15 cellular contexts compared by ENCODE assay signal in the genomic region with DNA sequence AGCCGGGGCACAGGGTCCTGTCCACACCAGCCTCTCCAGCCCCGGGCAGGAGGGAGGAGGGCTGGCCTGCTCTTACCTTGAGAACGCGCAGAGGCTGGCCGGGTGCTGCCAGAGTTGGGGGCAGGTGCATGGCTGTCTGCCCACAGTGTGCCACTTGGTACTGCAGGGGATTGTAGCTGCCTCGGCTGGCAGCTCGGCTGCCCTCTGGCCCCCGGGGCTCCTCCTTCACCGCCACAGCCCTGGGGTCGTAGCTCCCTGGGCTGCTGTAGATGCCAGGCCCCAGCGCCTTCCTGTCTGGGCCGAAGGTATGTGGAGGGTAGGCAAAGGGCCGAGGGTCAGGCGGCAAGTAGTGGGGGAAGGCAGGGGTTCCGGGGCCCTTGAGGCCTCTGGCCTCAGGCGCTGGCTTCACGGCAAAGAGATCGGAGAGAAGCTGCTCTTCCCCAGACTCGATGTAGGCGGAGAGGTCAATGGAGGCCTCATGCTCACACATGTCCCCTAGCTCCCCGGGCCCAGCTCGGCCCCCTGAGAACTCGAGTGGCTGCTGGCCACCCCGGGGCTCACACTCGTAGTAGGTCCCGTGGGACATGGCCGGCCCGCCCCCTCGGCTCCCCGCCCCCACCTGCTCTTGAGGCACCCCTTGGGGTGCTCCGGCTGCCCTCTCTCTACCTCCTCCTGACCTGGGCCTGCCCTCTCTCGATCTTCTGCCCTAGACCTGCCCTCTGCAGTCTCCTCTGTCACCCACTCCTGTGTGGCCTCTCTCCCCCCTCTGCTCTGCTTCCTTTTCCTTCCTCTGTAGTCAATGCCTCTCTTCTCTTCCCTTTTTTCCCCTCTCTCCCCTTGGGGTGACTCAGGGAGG. TPM values are rescaled to one million over a fixed set of nuclear protein-coding genes. Genes with fewer than 3 reads are reported as not detected.
A peak's percentile ranks its signal among the peaks of the same experiment; 100 is the strongest.
DNase-seq lines count a peak whose midpoint lies in the region; ATAC-seq, FAIRE-seq and TF ChIP-seq lines count a peak whose summit lies in the region.
"Had no signal": no experiment of that assay in that cellular context is flagged by ENCODE, and none has a peak within 500 bp of the region (broad histone marks: within the 10 kb centered on the region; RNA-seq: fewer than 3 reads in every experiment).

A gene (minus strand): TSS at position 750 of the 856 bp plus-strand sequence. CDS start 164 bp downstream, at position 586.

- no peak for DNase-seq in activated CD8-positive, alpha-beta memory T cell treated with anti-CD3 and anti-CD28 coated beads, Interleukin-2, amount 10 ng/mL, durations not matched to agents 7 days and 5 days
- no peak for DNase-seq in activated CD8-positive, alpha-beta memory T cell treated with anti-CD3 and anti-CD28 coated beads, Interleukin-2, amount 50 U/mL, for 48 hours
- no peak for DNase-seq in central memory CD8-positive, alpha-beta T cell (ENCODE audit: low spot score in 2 of 2)
- no peak for DNase-seq in stimulated activated effector memory CD8-positive, alpha-beta T cell treated with anti-CD3 and anti-CD28 coated beads, Interleukin-12 subunit alpha, Interleukin-12 subunit beta, amount 100 ng/mL, for 72 hours (ENCODE audit: low spot score in 2 of 2)
- no peak for DNase-seq in small intestine
- DNase-seq: effector CD4-positive, alpha-beta T cell; EL; head of caudate nucleus; NCI-H2081; PC-3 had no signal

- 82% methylated on average over 18 to 32 of the region's 32 CpGs for WGBS in small intestine, 3 donors

- peaks cover 46% of the 10 kb centered on the region for H3K4me1 Mint-ChIP-seq in activated CD8-positive, alpha-beta memory T cell treated with anti-CD3 and anti-CD28 coated beads, Interleukin-2, amount 10 ng/mL, durations not matched to agents 7 days and 5 days
- peaks cover 17% of the 10 kb centered on the region for H3K4me1 Mint-ChIP-seq in central memory CD8-positive, alpha-beta T cell
- H3K4me1 Mint-ChIP-seq in stimulated activated effector memory CD8-positive, alpha-beta T cell treated with anti-CD3 and anti-CD28 coated beads, Interleukin-12 subunit alpha, Interleukin-12 subunit beta, amount 100 ng/mL, for 72 hours: peaks cover 34% of the 10 kb centered on the region

- H3K9me3 ChIP-seq in OCI-LY1 (ENCODE audit: low read length): no peaks in the 10 kb centered on the region
- H3K9me3 ChIP-seq in small intestine (ENCODE audit: control insufficient read depth, low read depth): no peaks in the 10 kb centered on the region
- H3K9me3 ChIP-seq: thoracic aorta had no signal

- H3K79me2 ChIP-seq in OCI-LY1 (ENCODE audit: insufficient read depth, low read length): no peaks in the 10 kb centered on the region

- H3K27me3 Mint-ChIP-seq in activated CD8-positive, alpha-beta memory T cell treated with anti-CD3 and anti-CD28 coated beads, Interleukin-2, amount 10 ng/mL, durations not matched to agents 7 days and 5 days: peaks cover 3% of the 10 kb centered on the region
- peaks cover 31% of the 10 kb centered on the region for H3K27me3 Mint-ChIP-seq in central memory CD8-positive, alpha-beta T cell

- ATAC-seq in activated CD8-positive, alpha-beta memory T cell treated with anti-CD3 and anti-CD28 coated beads, Interleukin-2, amount 10 ng/mL, durations not matched to agents 7 days and 5 days: no peak
- no peak for ATAC-seq in central memory CD8-positive, alpha-beta T cell (replicated peaks; ENCODE audit: extremely low read depth, poor library complexity, severe bottlenecking)
- no peak for ATAC-seq in stimulated activated effector memory CD8-positive, alpha-beta T cell treated with anti-CD3 and anti-CD28 coated beads, Interleukin-12 subunit alpha, Interleukin-12 subunit beta, amount 100 ng/mL, for 72 hours
- no peak for ATAC-seq in HG03196 (IDR thresholded peaks at IDR 0.05; ENCODE audit: unreplicated experiment)
- ATAC-seq in GM21528 (IDR thresholded peaks at IDR 0.05; ENCODE audit: low FRiP score, unreplicated experiment): no peak
- ATAC-seq: PC-3 had no signal

- H3K36me3 ChIP-seq in OCI-LY1 (ENCODE audit: insufficient read depth, low read length) (no peaks in the 10 kb centered on the region), small intestine (ENCODE audit: control insufficient read depth in 2 of 2, insufficient read depth in 2 of 2, low read length in 2 of 2) (no peaks in the 10 kb centered on the region)
- H3K36me3 ChIP-seq: thoracic aorta had no signal

- H3K27ac ChIP-seq in OCI-LY1 (ENCODE audit: low read depth, low read length, poor library complexity, severe bottlenecking) (peak within 1 kb of the TSS; percentile 67), small intestine (ENCODE audit: low read depth in 1 of 2, low read length in 1 of 2) (peak within 1 kb of the TSS in 1 of 2 donors; percentile 3)
- H3K27ac ChIP-seq: thoracic aorta had no signal

- FAIRE-seq in small intestine (lab: Jason Lieb, UNC): no peak

- TF ChIP-seq CTCF in OCI-LY1 (IDR thresholded peaks at IDR 0.05; ENCODE audit: low read length): no peak

- CTCF ChIA-PET in activated CD8-positive, alpha-beta memory T cell treated with anti-CD3 and anti-CD28 coated beads, Interleukin-2, amount 10 ng/mL, durations not matched to agents 7 days and 5 days (lab: Charles Lee): interaction anchor here (0.6 to 6.8 kb wide), 10 partner anchors 7 to 262 kb away, joined by 3 to 285 read pairs (median 14); a partner anchor contains a TSS

- no peaks in the 10 kb centered on the region for H3K36me3 Mint-ChIP-seq in activated CD8-positive, alpha-beta memory T cell treated with anti-CD3 and anti-CD28 coated beads, Interleukin-2, amount 10 ng/mL, durations not matched to agents 7 days and 5 days
- peaks cover 3% of the 10 kb centered on the region for H3K36me3 Mint-ChIP-seq in central memory CD8-positive, alpha-beta T cell (ENCODE audit: insufficient read depth)
- no peaks in the 10 kb centered on the region for H3K36me3 Mint-ChIP-seq in stimulated activated effector memory CD8-positive, alpha-beta T cell treated with anti-CD3 and anti-CD28 coated beads, Interleukin-12 subunit alpha, Interleukin-12 subunit beta, amount 100 ng/mL, for 72 hours

- H3F3A ChIP-seq in OCI-LY1 (ENCODE audit: insufficient read depth, low read length): no peaks in the 10 kb centered on the region

- peak within 1 kb of the TSS; percentile 55; the same call in 1 of the 2 replicates for H3K4me2 ChIP-seq in OCI-LY1 (ENCODE audit: low read length)

- H3K4me1 ChIP-seq in OCI-LY1 (ENCODE audit: insufficient read depth, low read length, severe bottlenecking): peaks cover 24% of the 10 kb centered on the region
- H3K4me1 ChIP-seq in small intestine (ENCODE audit: control insufficient read depth in 2 of 2, insufficient read depth in 1 of 2, low read depth in 1 of 2, low read length in 1 of 2): no peaks in the 10 kb centered on the region

- H3K4me3 ChIP-seq in OCI-LY1 (ENCODE audit: low read depth, low read length, poor library complexity, severe bottlenecking): no peak within 1 kb of the TSS
- no peak within 1 kb of the TSS for H3K4me3 ChIP-seq in small intestine (ENCODE audit: low read depth in 1 of 2, low read length in 2 of 2)
- H3K4me3 ChIP-seq: thoracic aorta had no signal

- no peaks in the 10 kb centered on the region for H4K20me1 ChIP-seq in OCI-LY1 (ENCODE audit: insufficient read depth, low read length)

- no peaks in the 10 kb centered on the region for H3K9me3 Mint-ChIP-seq in activated CD8-positive, alpha-beta memory T cell treated with anti-CD3 and anti-CD28 coated beads, Interleukin-2, amount 10 ng/mL, durations not matched to agents 7 days and 5 days (ENCODE audit: low read depth)
- no peaks in the 10 kb centered on the region for H3K9me3 Mint-ChIP-seq in central memory CD8-positive, alpha-beta T cell
- no peaks in the 10 kb centered on the region for H3K9me3 Mint-ChIP-seq in stimulated activated effector memory CD8-positive, alpha-beta T cell treated with anti-CD3 and anti-CD28 coated beads, Interleukin-12 subunit alpha, Interleukin-12 subunit beta, amount 100 ng/mL, for 72 hours

- no peak within 1 kb of the TSS for H2AFZ ChIP-seq in OCI-LY1 (ENCODE audit: low read length)

- H3K27ac Mint-ChIP-seq in activated CD8-positive, alpha-beta memory T cell treated with anti-CD3 and anti-CD28 coated beads, Interleukin-2, amount 10 ng/mL, durations not matched to agents 7 days and 5 days: peak within 1 kb of the TSS; percentile 91
- peak within 1 kb of the TSS; percentile 13 for H3K27ac Mint-ChIP-seq in central memory CD8-positive, alpha-beta T cell (ENCODE audit: low read depth)
- peak within 1 kb of the TSS; percentile 84 for H3K27ac Mint-ChIP-seq in stimulated activated effector memory CD8-positive, alpha-beta T cell treated with anti-CD3 and anti-CD28 coated beads, Interleukin-12 subunit alpha, Interleukin-12 subunit beta, amount 100 ng/mL, for 72 hours
- H3K27ac Mint-ChIP-seq: progenitor cell of endocrine pancreas had no signal

- H3K4me3 Mint-ChIP-seq in activated CD8-positive, alpha-beta memory T cell treated with anti-CD3 and anti-CD28 coated beads, Interleukin-2, amount 10 ng/mL, durations not matched to agents 7 days and 5 days: peak within 1 kb of the TSS; percentile 33
- peak within 1 kb of the TSS; percentile 12 for H3K4me3 Mint-ChIP-seq in central memory CD8-positive, alpha-beta T cell
- H3K4me3 Mint-ChIP-seq in stimulated activated effector memory CD8-positive, alpha-beta T cell treated with anti-CD3 and anti-CD28 coated beads, Interleukin-12 subunit alpha, Interleukin-12 subunit beta, amount 100 ng/mL, for 72 hours: no peak within 1 kb of the TSS

- no peaks in the 10 kb centered on the region for H3K9me2 ChIP-seq in OCI-LY1 (ENCODE audit: low read depth, low read length)

- H3K27me3 ChIP-seq in OCI-LY1 (ENCODE audit: insufficient read depth, low read length) (no peaks in the 10 kb centered on the region), small intestine (ENCODE audit: control insufficient read depth in 2 of 2, insufficient read depth in 2 of 2, low read length in 2 of 2) (no peaks in the 10 kb centered on the region)

- peak within 1 kb of the TSS; percentile 8; the same call in 1 of the 2 replicates for H3K9ac ChIP-seq in OCI-LY1 (ENCODE audit: low read length)

RNA-seq across cellular contexts. Expression of the gene that starts here (rescaled TPM):
- under 1 TPM in 1 of 2 experiments, not detected in 1; 0.79 TPM for total RNA-seq in activated CD8-positive, alpha-beta memory T cell treated with anti-CD3 and anti-CD28 coated beads, Interleukin-2, amount 10 ng/mL, durations not matched to agents 7 days and 5 days
- under 1 TPM in 1 of 3 donors, not detected in 2; 0.81 TPM for polyA plus RNA-seq in small intestine
- total RNA-seq: PC-3, progenitor cell of endocrine pancreas, thoracic aorta had no signal

Comparison
In these comparisons a context has a peak if more than half of its experiments do, and no peak if none do; other contexts are left out.
1. H3K27ac Mint-ChIP-seq: peak in every context shown above with its lines; median percentile 91 in activated CD8-positive, alpha-beta memory T cell treated with anti-CD3 and anti-CD28 coated beads, Interleukin-2, amount 10 ng/mL, durations not matched to agents 7 days and 5 days; 84 in stimulated activated effector memory CD8-positive, alpha-beta T cell treated with anti-CD3 and anti-CD28 coated beads, Interleukin-12 subunit alpha, Interleukin-12 subunit beta, amount 100 ng/mL, for 72 hours; 13 in central memory CD8-positive, alpha-beta T cell.